1 cellular context compared by ENCODE assay signal in genomic region chr17:49388290-49388640, GRCh38.
TF ChIP-seq lines count a peak whose summit lies in the region.

No MANE protein-coding gene starts in this region.

TF ChIP-seq in HepG2, 621 proteins besides CTCF, POLR2A, EP300 and RAD21 (continued from another document):
- TF ChIP-seq DZIP1 (CRISPR knock-in tag; IDR thresholded peaks at IDR 0.05) (no peak), ZNF251 (CRISPR knock-in tag; IDR thresholded peaks at IDR 0.05) (no peak), ZFP62 (CRISPR knock-in tag; IDR thresholded peaks at IDR 0.05) (no peak), TRAFD1 (CRISPR knock-in tag; IDR thresholded peaks at IDR 0.05; ENCODE audit: borderline replicate concordance) (no peak), TEAD3 (CRISPR knock-in tag; optimal IDR thresholded peaks at IDR 0.05; ENCODE audit: borderline replicate concordance) (no peak), HNF4A (CRISPR knock-in tag; IDR thresholded peaks at IDR 0.05) (no peak), HIC2 (CRISPR knock-in tag; IDR thresholded peaks at IDR 0.05; ENCODE audit: low read depth) (no peak), ZMYM3 (CRISPR knock-in tag; IDR thresholded peaks at IDR 0.05) (no peak), MAFK (conservative IDR thresholded peaks at IDR 0.05 in 1 of 2, IDR thresholded peaks at IDR 0.05 in 1 of 2; ENCODE audit: low read length in 2 of 2) (no peak), ZNF766 (CRISPR knock-in tag; IDR thresholded peaks at IDR 0.05; ENCODE audit: borderline replicate concordance) (no peak)
TF ChIP-seq in HepG2: peak in this region for 0.
